ENCODE assay signal across 13 cellular contexts in genomic region chr10:123027861-123028260, GRCh38.
"Had no signal": no experiment of that assay in that cellular context is flagged by ENCODE, and none has a peak within 500 bp of the region (broad histone marks: within the 10 kb centered on the region; RNA-seq: fewer than 3 reads in every experiment).

No MANE protein-coding gene starts in this region.

- H3K4me1 ChIP-seq: spleen, transverse colon had no signal

- DNase-seq: amygdala; left colon; nucleus accumbens; right lobe of liver; spleen; stimulated activated CD4-positive, alpha-beta T cell treated with anti-CD3 and anti-CD28 coated beads, Interleukin-2, amount 100 ng/mL, for 24 hours; stimulated activated naive CD4-positive, alpha-beta T cell; substantia nigra; transverse colon had no signal

- H3K27ac ChIP-seq: right lobe of liver, spleen, transverse colon had no signal

- FAIRE-seq: endometrium had no signal

- H3K9me3 ChIP-seq: right lobe of liver, spleen, transverse colon had no signal

- H3K4me3 ChIP-seq: right lobe of liver, spleen, transverse colon had no signal

- H3K36me3 ChIP-seq: right lobe of liver, spleen, transverse colon had no signal

- ATAC-seq: activated naive CD4-positive, alpha-beta T cell treated with anti-CD3 and anti-CD28 coated beads, Interleukin-2, amount 50 U/mL, for 72 hours; left colon; natural killer cell treated with Interleukin-12 subunit alpha and Interleukin-12 subunit beta and Interleukin-15 and Interleukin-18, amount 100 ng/mL, for 72 hours; right lobe of liver; SK-N-SH treated with all-trans-retinoic acid at 6 μM for 48 hours had no signal

- H3K27me3 ChIP-seq: right lobe of liver, spleen, transverse colon had no signal
